In the genomic region with DNA sequence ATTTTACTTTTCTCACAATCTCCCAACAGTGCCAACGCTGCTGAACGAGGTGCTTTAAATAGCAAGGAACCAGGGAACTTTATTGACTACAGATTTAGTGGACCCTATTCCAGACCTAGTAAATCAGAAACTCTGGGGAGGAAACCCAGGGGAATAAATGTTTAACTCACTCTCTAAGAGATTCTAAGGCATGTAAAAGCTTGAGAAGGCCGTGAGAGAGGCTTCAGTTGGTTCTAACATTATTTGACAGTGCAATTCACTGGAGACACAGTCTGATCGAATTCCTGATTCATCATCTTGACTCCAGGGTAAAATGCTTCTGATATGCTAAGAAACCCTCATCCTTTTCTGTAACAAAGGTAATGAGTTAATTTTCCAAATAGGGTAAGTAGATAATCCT, we compare ENCODE assay signal across 27 cellular contexts.
"Had no signal": no experiment of that assay in that cellular context is flagged by ENCODE, and none has a peak within 500 bp of the region (broad histone marks: within the 10 kb centered on the region; RNA-seq: fewer than 3 reads in every experiment).

No MANE protein-coding gene starts in this region.

- H3K4me3 ChIP-seq: hepatocyte, left ventricle myocardium inferior, lung, ovary, skin epidermis, stomach, testis, thyroid gland, transverse colon, upper lobe of left lung, vagina had no signal

- H2AFZ ChIP-seq: hepatocyte had no signal

- H3K9me3 ChIP-seq: left ventricle myocardium inferior, ovary, stomach, testis, thyroid gland, transverse colon, upper lobe of left lung, vagina had no signal

- H3K4me1 ChIP-seq: left ventricle myocardium inferior, stomach, testis, thyroid gland, transverse colon, upper lobe of left lung, vagina had no signal

- H3K79me2 ChIP-seq: hepatocyte had no signal

- H3K27me3 Mint-ChIP-seq: naive B cell; stimulated activated naive B cell treated with anti-CD40 and anti-IgM and Interleukin-4, amounts not matched to agents 10 μg/mL and 1 μg/mL and 100 μg/mL, for 72 hours had no signal

- H3K9me3 Mint-ChIP-seq: mesothelial cell of epicardium had no signal

- H3K4me1 Mint-ChIP-seq: mesothelial cell of epicardium; naive B cell; natural killer cell; stimulated activated naive B cell treated with anti-CD40 and anti-IgM and Interleukin-4, amounts not matched to agents 10 μg/mL and 1 μg/mL and 100 μg/mL, for 72 hours had no signal

- ATAC-seq: left colon; natural killer cell; right cardiac atrium; sciatic nerve; stimulated activated naive B cell treated with anti-CD40 and anti-IgM and Interleukin-4, amounts not matched to agents 10 μg/mL and 1 μg/mL and 100 μg/mL, for 72 hours; stimulated activated naive CD8-positive, alpha-beta T cell treated with anti-CD3 and anti-CD28 coated beads, Interleukin-15, Interleukin-2, amounts not matched to agents 100 U/mL and 50 U/mL, for 24 hours had no signal

- H3K36me3 Mint-ChIP-seq: mesothelial cell of epicardium; naive B cell; natural killer cell; stimulated activated naive B cell treated with anti-CD40 and anti-IgM and Interleukin-4, amounts not matched to agents 10 μg/mL and 1 μg/mL and 100 μg/mL, for 72 hours had no signal

- DNase-seq: islet precursor cell; left colon; left ventricle myocardium inferior; mesendoderm; naive B cell; natural killer cell; ovary; retina; right cardiac atrium; stimulated activated CD4-positive, alpha-beta T cell treated with anti-CD3 and anti-CD28 coated beads, Interleukin-12 subunit alpha, Interleukin-12 subunit beta, amount 100 ng/mL, for 4 hours; stimulated activated CD4-positive, alpha-beta T cell treated with anti-CD3 and anti-CD28 coated beads, Interleukin-15, amount 100 ng/mL, for 24 hours; stimulated activated CD4-positive, alpha-beta T cell treated with anti-CD3 and anti-CD28 coated beads, Interleukin-2, amount 100 ng/mL, for 24 hours; stimulated activated CD4-positive, alpha-beta T cell treated with anti-CD3 and anti-CD28 coated beads, Interleukin-4, amount 100 ng/mL, for 1 hour; stimulated activated naive B cell treated with anti-CD40 and anti-IgM and Interleukin-4, amounts not matched to agents 10 μg/mL and 1 μg/mL and 100 μg/mL, for 72 hours; stimulated activated naive CD8-positive, alpha-beta T cell treated with anti-CD3 and anti-CD28 coated beads, Interleukin-15, Interleukin-2, amounts not matched to agents 100 U/mL and 50 U/mL, for 24 hours; stomach; testis; thyroid gland; transverse colon; upper lobe of left lung had no signal

- H3K27ac ChIP-seq: hepatocyte, left ventricle myocardium inferior, ovary, skin epidermis, stomach, testis, thyroid gland, transverse colon, upper lobe of left lung, vagina had no signal

- H3K27me3 ChIP-seq: hepatocyte, ovary, stomach, testis, thyroid gland, transverse colon, upper lobe of left lung, vagina had no signal

- H3K36me3 ChIP-seq: left ventricle myocardium inferior, ovary, stomach, thyroid gland, transverse colon, upper lobe of left lung, vagina had no signal

- H3K27ac Mint-ChIP-seq: mesothelial cell of epicardium; naive B cell; natural killer cell; progenitor cell of endocrine pancreas; stimulated activated naive B cell treated with anti-CD40 and anti-IgM and Interleukin-4, amounts not matched to agents 10 μg/mL and 1 μg/mL and 100 μg/mL, for 72 hours had no signal

- H3K4me2 ChIP-seq: hepatocyte had no signal

- H3K4me3 Mint-ChIP-seq: mesothelial cell of epicardium; naive B cell; natural killer cell; stimulated activated naive B cell treated with anti-CD40 and anti-IgM and Interleukin-4, amounts not matched to agents 10 μg/mL and 1 μg/mL and 100 μg/mL, for 72 hours had no signal
